Comparison of ENCODE assay signal across 18 cellular contexts in genomic region chr9:123305879-123306278, GRCh38. TPM values are rescaled to one million over a fixed set of nuclear protein-coding genes. Genes with fewer than 3 reads are reported as not detected.
DNase-seq lines count a peak whose midpoint lies in the region; ATAC-seq lines count a peak whose summit lies in the region.
"Had no signal": no experiment of that assay in that cellular context is flagged by ENCODE, and none has a peak within 500 bp of the region (broad histone marks: within the 10 kb centered on the region; RNA-seq: fewer than 3 reads in every experiment).

No MANE protein-coding gene starts in this region.

- H3K23ac ChIP-seq in neuronal stem cell (ENCODE audit: low read depth, low read length, poor library complexity) (no peak overlapping the region), trophoblast cell (ENCODE audit: low read length) (no peak overlapping the region)

- peak overlapping the region; percentile 68 for H3K4me3 Mint-ChIP-seq in activated T-helper 17 cell treated with anti-CD3 and anti-CD28 coated beads, Interleukin-2, amount 50 U/mL, for 72 hours
- no peak overlapping the region for H3K4me3 Mint-ChIP-seq in T-helper 2 cell treated with Interferon-gamma antibody and Interleukin-4, amounts not matched to agents 5 μg/mL and 100 μg/mL, for 36 hours
- H3K4me3 Mint-ChIP-seq: CD14-positive monocyte, HFFc6 had no signal

- H3K18ac ChIP-seq in neuronal stem cell (ENCODE audit: low read length) (peak overlapping the region; percentile 2), trophoblast cell (ENCODE audit: low read length) (no peak overlapping the region)

- no peak overlapping the region for H3K9ac ChIP-seq in neuronal stem cell (ENCODE audit: low read depth, low read length, poor library complexity)
- no peak overlapping the region for H3K9ac ChIP-seq in trophoblast cell (ENCODE audit: low read length)

- no CpG with 5 or more reads among the region's 4 CpGs for WGBS in neuronal stem cell (ENCODE audit: extremely low coverage in 2 of 2, insufficient read length in 2 of 2, insufficient replicate concordance in 1 of 2), 2 donors
- no CpG with 5 or more reads among the region's 4 CpGs for WGBS in trophoblast cell (ENCODE audit: extremely low coverage, insufficient coverage, insufficient read length)

- no peaks in the 10 kb centered on the region for H3K36me3 Mint-ChIP-seq in activated T-helper 17 cell treated with anti-CD3 and anti-CD28 coated beads, Interleukin-2, amount 50 U/mL, for 72 hours (ENCODE audit: low read depth)
- no peaks in the 10 kb centered on the region for H3K36me3 Mint-ChIP-seq in T-helper 2 cell treated with Interferon-gamma antibody and Interleukin-4, amounts not matched to agents 5 μg/mL and 100 μg/mL, for 36 hours (ENCODE audit: low read depth)
- H3K36me3 Mint-ChIP-seq: CD14-positive monocyte had no signal

- no peak overlapping the region for H2BK12ac ChIP-seq in neuronal stem cell (ENCODE audit: low read length)
- H2BK12ac ChIP-seq in trophoblast cell (ENCODE audit: low read length): no peak overlapping the region

- H3K4me1 Mint-ChIP-seq in activated T-helper 17 cell treated with anti-CD3 and anti-CD28 coated beads, Interleukin-2, amount 50 U/mL, for 72 hours: peaks cover 9% of the 10 kb centered on the region
- peaks cover 29% of the 10 kb centered on the region for H3K4me1 Mint-ChIP-seq in T-helper 2 cell treated with Interferon-gamma antibody and Interleukin-4, amounts not matched to agents 5 μg/mL and 100 μg/mL, for 36 hours (ENCODE audit: low read depth)
- H3K4me1 Mint-ChIP-seq: CD14-positive monocyte had no signal

- H3K27ac ChIP-seq in neuronal stem cell (replicated peaks; ENCODE audit: low read length): no peak overlapping the region
- no peak overlapping the region for H3K27ac ChIP-seq in trophoblast cell (ENCODE audit: low read depth, low read length)
- H3K27ac ChIP-seq: HL-60, PC-9 had no signal

- H4K8ac ChIP-seq in neuronal stem cell (ENCODE audit: low read depth, low read length): no peak overlapping the region
- H4K8ac ChIP-seq in trophoblast cell (ENCODE audit: low read depth, low read length): no peak overlapping the region

- H2AFZ ChIP-seq in neuronal stem cell (ENCODE audit: low read length) (no peak overlapping the region), trophoblast cell (ENCODE audit: insufficient read depth, low read length, poor library complexity) (no peak overlapping the region)
- H2AFZ ChIP-seq: PC-9 had no signal

- DNase-seq in Right ventricle myocardium inferior (ENCODE audit: missing footprints) (no peak), cardiac septum (ENCODE audit: low spot score) (no peak), neuronal stem cell (ENCODE audit: low spot score) (no peak), pons (ENCODE audit: low spot score) (no peak), HuH-7.5 (ENCODE audit: low spot score) (no peak), trophoblast cell (no peak)
- DNase-seq in T-helper 2 cell treated with Interferon-gamma antibody and Interleukin-4, amounts not matched to agents 5 μg/mL and 100 μg/mL, for 36 hours (ENCODE audit: low spot score): no peak
- DNase-seq: 8988T, Calu3, HFFc6, KG1, MG63, NCI-H1092 treated with DMSO at 0.1 percent for 48 hours, NCI-H1694, PC-9 had no signal

- ATAC-seq in Right ventricle myocardium inferior: peak; percentile 70
- ATAC-seq in activated T-helper 17 cell treated with anti-CD3 and anti-CD28 coated beads, Interleukin-2, amount 50 U/mL, for 72 hours (replicated peaks): no peak

- H2AK5ac ChIP-seq in neuronal stem cell (ENCODE audit: low read depth, low read length): no peak overlapping the region
- no peak overlapping the region for H2AK5ac ChIP-seq in trophoblast cell (ENCODE audit: low read length)

- H3K9me3 ChIP-seq in neuronal stem cell (replicated peaks in 1 of 2; ENCODE audit: control insufficient read depth in 2 of 2, insufficient read depth in 1 of 2, low read depth in 1 of 2, low read length in 2 of 2): no peaks in the 10 kb centered on the region
- peaks cover 2% of the 10 kb centered on the region for H3K9me3 ChIP-seq in trophoblast cell (ENCODE audit: insufficient read depth, low read depth, low read length)
- H3K9me3 ChIP-seq: MG63 had no signal

- H3K27me3 ChIP-seq in neuronal stem cell (ENCODE audit: control insufficient read depth in 3 of 3, insufficient read depth in 3 of 3, low read depth in 1 of 3, low read length in 3 of 3) (peaks cover 0 to 14% (median 0%) of the 10 kb centered on the region in 3 experiments), trophoblast cell (ENCODE audit: insufficient read depth, low read length) (no peaks in the 10 kb centered on the region)
- H3K27me3 ChIP-seq: MG63 had no signal

- H3K4me3 ChIP-seq in neuronal stem cell (ENCODE audit: low read length in 2 of 2) (no peak overlapping the region), trophoblast cell (ENCODE audit: low read depth, low read length) (no peak overlapping the region)
- H3K4me3 ChIP-seq: MG63, PC-9 had no signal

- no peak overlapping the region for H3K4me2 ChIP-seq in neuronal stem cell (ENCODE audit: insufficient read depth, low read length, poor library complexity, severe bottlenecking)
- H3K4me2 ChIP-seq in trophoblast cell (ENCODE audit: low read length): no peak overlapping the region
- H3K4me2 ChIP-seq: PC-9 had no signal

- H4K12ac ChIP-seq in trophoblast cell (ENCODE audit: low read depth, low read length): no peak overlapping the region

- intact Hi-C loops in Right ventricle myocardium inferior (cut with DNase I) (loop anchor here (2.0 kb wide), 1 partner anchor 23 kb away; no protein-coding TSS in a partner anchor), cardiac septum (cut with DNase I) (no loop called here)

- no peaks in the 10 kb centered on the region for H3K79me1 ChIP-seq in neuronal stem cell (ENCODE audit: low read depth, low read length)
- no peaks in the 10 kb centered on the region for H3K79me1 ChIP-seq in trophoblast cell (ENCODE audit: low read length)

- no peaks in the 10 kb centered on the region for H3K9me3 Mint-ChIP-seq in activated T-helper 17 cell treated with anti-CD3 and anti-CD28 coated beads, Interleukin-2, amount 50 U/mL, for 72 hours
- H3K9me3 Mint-ChIP-seq in T-helper 2 cell treated with Interferon-gamma antibody and Interleukin-4, amounts not matched to agents 5 μg/mL and 100 μg/mL, for 36 hours: no peaks in the 10 kb centered on the region
- H3K9me3 Mint-ChIP-seq: CD14-positive monocyte, HFFc6 had no signal

- H2BK5ac ChIP-seq in neuronal stem cell (ENCODE audit: low read length) (no peak overlapping the region), trophoblast cell (ENCODE audit: low read depth, low read length, poor library complexity) (no peak overlapping the region)

- H3K4me1 ChIP-seq in neuronal stem cell (ENCODE audit: control insufficient read depth in 2 of 2, insufficient read depth in 1 of 2, low read depth in 1 of 2, low read length in 2 of 2) (peaks cover 2 to 7% of the 10 kb centered on the region in 2 donors), trophoblast cell (ENCODE audit: control insufficient read depth in 1 of 2, insufficient read depth in 2 of 2, low read length in 2 of 2) (no peaks in the 10 kb centered on the region)

- peak overlapping the region; percentile 90 for H3K27ac Mint-ChIP-seq in activated T-helper 17 cell treated with anti-CD3 and anti-CD28 coated beads, Interleukin-2, amount 50 U/mL, for 72 hours
- no peak overlapping the region for H3K27ac Mint-ChIP-seq in T-helper 2 cell treated with Interferon-gamma antibody and Interleukin-4, amounts not matched to agents 5 μg/mL and 100 μg/mL, for 36 hours
- H3K27ac Mint-ChIP-seq: HFFc6 had no signal

- no peaks in the 10 kb centered on the region for H3K27me3 Mint-ChIP-seq in activated T-helper 17 cell treated with anti-CD3 and anti-CD28 coated beads, Interleukin-2, amount 50 U/mL, for 72 hours
- peaks cover 3% of the 10 kb centered on the region for H3K27me3 Mint-ChIP-seq in T-helper 2 cell treated with Interferon-gamma antibody and Interleukin-4, amounts not matched to agents 5 μg/mL and 100 μg/mL, for 36 hours (ENCODE audit: low read depth)

- H2BK120ac ChIP-seq in neuronal stem cell (ENCODE audit: low read depth, low read length) (no peak overlapping the region), trophoblast cell (ENCODE audit: insufficient read depth, low read length, poor library complexity) (no peak overlapping the region)

- H3K4ac ChIP-seq in neuronal stem cell (ENCODE audit: low read length) (no peak overlapping the region), trophoblast cell (ENCODE audit: low read depth, low read length) (no peak overlapping the region)

- H3K79me2 ChIP-seq in trophoblast cell (ENCODE audit: control insufficient read depth, insufficient read depth, low read length, poor library complexity): no peaks in the 10 kb centered on the region

- H3K14ac ChIP-seq in neuronal stem cell (ENCODE audit: low read length) (no peak overlapping the region), trophoblast cell (ENCODE audit: low read length) (no peak overlapping the region)

- H4K91ac ChIP-seq in neuronal stem cell (ENCODE audit: low read depth, low read length, poor library complexity): no peak overlapping the region
- no peak overlapping the region for H4K91ac ChIP-seq in trophoblast cell (ENCODE audit: low read depth, low read length)

- H2BK15ac ChIP-seq in neuronal stem cell (ENCODE audit: low read length): no peak overlapping the region

- H3K36me3 ChIP-seq in neuronal stem cell (replicated peaks in 1 of 2; ENCODE audit: control insufficient read depth in 2 of 2, insufficient read depth in 2 of 2, low read length in 2 of 2) (no peaks in the 10 kb centered on the region), trophoblast cell (ENCODE audit: control insufficient read depth in 1 of 2, insufficient read depth in 2 of 2, low read length in 2 of 2) (no peaks in the 10 kb centered on the region)
- H3K36me3 ChIP-seq: MG63 had no signal

RNA-seq across cellular contexts. Expression of gene STRBP, which starts 37.5 kb away (rescaled TPM):
- total RNA-seq in Right ventricle myocardium inferior (21.6 TPM), cardiac septum (16.1 TPM)
- total RNA-seq in activated T-helper 17 cell treated with anti-CD3 and anti-CD28 coated beads, Interleukin-2, amount 50 U/mL, for 72 hours: 10 to 100 TPM; 30.1 to 42.5 TPM
- 54.4 TPM for polyA plus RNA-seq in neuronal stem cell (2013, experiment 1 of 2)
- 56.1 TPM for polyA plus RNA-seq in neuronal stem cell (2013, experiment 2 of 2)
- 17.7 and 17.9 TPM in 2 replicates for polyA plus RNA-seq in trophoblast cell (2013)

RNA-seq across cellular contexts. Expression of gene CRB2, which starts 50.1 kb away (rescaled TPM):
- total RNA-seq in Right ventricle myocardium inferior (0.08 TPM), cardiac septum (not detected)
- under 1 TPM; 0.06 to 0.45 TPM for total RNA-seq in activated T-helper 17 cell treated with anti-CD3 and anti-CD28 coated beads, Interleukin-2, amount 50 U/mL, for 72 hours
- 41.7 TPM for polyA plus RNA-seq in neuronal stem cell (2013, experiment 1 of 2)
- 41.7 TPM for polyA plus RNA-seq in neuronal stem cell (2013, experiment 2 of 2)
- polyA plus RNA-seq in trophoblast cell (2013): 5.1 and 5.5 TPM in 2 replicates
- total RNA-seq: Calu3, HFFc6, PC-9 had no signal
- polyA plus RNA-seq: CD14-positive monocyte had no signal
